ENCODE assay signal across 12 cellular contexts in the genomic region with DNA sequence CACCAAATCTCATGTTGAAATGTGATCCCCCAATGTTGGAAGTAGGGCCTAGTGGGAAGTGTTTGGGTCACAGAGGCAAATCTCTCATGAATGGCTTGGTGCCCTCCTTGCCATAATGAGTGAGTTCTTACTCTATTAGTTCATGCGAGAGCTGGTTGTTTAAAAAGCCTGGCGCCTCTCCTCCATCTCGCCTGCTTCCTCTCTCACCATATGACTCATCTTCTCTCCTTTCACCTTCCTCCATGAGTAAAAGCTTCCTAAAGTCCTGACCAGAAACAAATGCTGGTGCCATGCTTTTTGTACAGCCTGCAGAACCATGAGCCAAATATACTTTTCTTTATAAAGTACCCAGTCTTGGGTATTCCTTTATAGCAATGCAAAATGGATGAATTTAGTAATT. TPM values are rescaled to one million over a fixed set of nuclear protein-coding genes. Genes with fewer than 3 reads are reported as not detected.
DNase-seq lines count a peak whose midpoint lies in the region; ATAC-seq, FAIRE-seq and TF ChIP-seq lines count a peak whose summit lies in the region.
"Had no signal": no experiment of that assay in that cellular context is flagged by ENCODE, and none has a peak within 500 bp of the region (broad histone marks: within the 10 kb centered on the region; RNA-seq: fewer than 3 reads in every experiment).

No MANE protein-coding gene starts in this region.

- no peaks in the 10 kb centered on the region for H3K36me3 Mint-ChIP-seq in activated T-helper 17 cell treated with anti-CD3 and anti-CD28 coated beads, Interleukin-2, amount 50 U/mL, for 72 hours (ENCODE audit: low read depth)
- H3K36me3 Mint-ChIP-seq: activated naive CD4-positive, alpha-beta T cell treated with anti-CD3 and anti-CD28 coated beads, Interleukin-2, amount 10 ng/mL, durations not matched to agents 7 days and 5 days had no signal

- H3K9me3 ChIP-seq in keratinocyte (ENCODE audit: control insufficient read depth, low read depth, low read length) (no peaks in the 10 kb centered on the region), MM.1S (replicated peaks; ENCODE audit: insufficient read depth, low read length) (no peaks in the 10 kb centered on the region)

- H3K27ac ChIP-seq in keratinocyte (ENCODE audit: control insufficient read depth, insufficient read depth, low read length) (peak overlapping the region; percentile 41), MM.1S (ENCODE audit: low read length) (no peak overlapping the region)
- H3K27ac ChIP-seq: parathyroid adenoma had no signal

- H3K9me2 ChIP-seq in MM.1S (replicated peaks; ENCODE audit: insufficient read depth, low read length): no peaks in the 10 kb centered on the region

- no peak overlapping the region for H3K27ac Mint-ChIP-seq in activated T-helper 17 cell treated with anti-CD3 and anti-CD28 coated beads, Interleukin-2, amount 50 U/mL, for 72 hours
- H3K27ac Mint-ChIP-seq: activated naive CD4-positive, alpha-beta T cell treated with anti-CD3 and anti-CD28 coated beads, Interleukin-2, amount 10 ng/mL, durations not matched to agents 7 days and 5 days had no signal

- peak; percentile 83 for ATAC-seq in activated T-helper 17 cell treated with anti-CD3 and anti-CD28 coated beads, Interleukin-2, amount 50 U/mL, for 72 hours (replicated peaks)
- ATAC-seq in GM21576 (IDR thresholded peaks at IDR 0.05; ENCODE audit: unreplicated experiment): no peak

- H3K4me1 Mint-ChIP-seq in activated T-helper 17 cell treated with anti-CD3 and anti-CD28 coated beads, Interleukin-2, amount 50 U/mL, for 72 hours: peaks cover 10% of the 10 kb centered on the region

- no peaks in the 10 kb centered on the region for H3K79me2 ChIP-seq in keratinocyte (ENCODE audit: control insufficient read depth, insufficient read depth, low read length)
- H3K79me2 ChIP-seq in MM.1S (ENCODE audit: low read length): no peaks in the 10 kb centered on the region
- H3K79me2 ChIP-seq: parathyroid adenoma had no signal

- H2AFZ ChIP-seq in keratinocyte (ENCODE audit: control insufficient read depth, low read length) (no peak overlapping the region), MM.1S (ENCODE audit: low read length) (no peak overlapping the region)
- H2AFZ ChIP-seq: parathyroid adenoma had no signal

- H3K9me1 ChIP-seq in keratinocyte (ENCODE audit: control insufficient read depth, extremely low read depth, insufficient read depth, low read length): no peaks in the 10 kb centered on the region

- H3K36me3 ChIP-seq in keratinocyte (ENCODE audit: control insufficient read depth in 2 of 2, extremely low read depth in 1 of 2, insufficient read depth in 2 of 2, low read length in 2 of 2) (no peaks in the 10 kb centered on the region), MM.1S (replicated peaks; ENCODE audit: insufficient read depth, low read length) (no peaks in the 10 kb centered on the region)

- DNase-seq in DMS53 (lab: John Stamatoyannopoulos, UW) (peak; percentile 72), KBM-7 (peak; percentile 31), keratinocyte (ENCODE audit: low read depth, low spot score) (no peak), iPS-NIHi11 (ENCODE audit: low spot score) (no peak), MM.1S (no peak), NCI-H345 (lab: John Stamatoyannopoulos, UW) (no peak)
- DNase-seq: DMS153, left cardiac atrium had no signal

- TF ChIP-seq CTCF in keratinocyte (optimal IDR thresholded peaks at IDR 0.05 in 1 of 3, IDR thresholded peaks at IDR 0.05 in 1 of 3, conservative IDR thresholded peaks at IDR 0.05 in 1 of 3; ENCODE audit: extremely low read depth in 1 of 3, insufficient read depth in 2 of 3, low read length in 3 of 3) (no peak), MM.1S (IDR thresholded peaks at IDR 0.05; ENCODE audit: low read length) (no peak)

- in situ Hi-C loops in KBM-7 (cut with MboI; ENCODE audit: low pct_unique_long_range_greater_than_20kb, low sequenced_read_pairs): no loop called here

- no peak overlapping the region for H3K4me2 ChIP-seq in keratinocyte (ENCODE audit: control insufficient read depth, extremely low read depth, insufficient read depth, low read depth, low read length)
- no peak overlapping the region for H3K4me2 ChIP-seq in MM.1S (ENCODE audit: low read depth, low read length)

- H3K27me3 ChIP-seq in keratinocyte (ENCODE audit: control insufficient read depth, extremely low read depth, insufficient read depth, low read length) (no peaks in the 10 kb centered on the region), MM.1S (replicated peaks; ENCODE audit: insufficient read depth, low read length) (no peaks in the 10 kb centered on the region)

- H3K4me1 ChIP-seq in keratinocyte (ENCODE audit: control insufficient read depth, extremely low read depth, insufficient read depth, low read length): peaks cover 19% of the 10 kb centered on the region
- no peaks in the 10 kb centered on the region for H3K4me1 ChIP-seq in MM.1S (ENCODE audit: low read length)
- H3K4me1 ChIP-seq: parathyroid adenoma had no signal

- peak; percentile 66 for FAIRE-seq in keratinocyte (lab: Jason Lieb, UNC)

- no peaks in the 10 kb centered on the region for H4K20me1 ChIP-seq in keratinocyte (ENCODE audit: control insufficient read depth, extremely low read depth, insufficient read depth, low read length)
- H4K20me1 ChIP-seq in MM.1S (ENCODE audit: insufficient read depth, low read length): no peaks in the 10 kb centered on the region

- dilution Hi-C loops in keratinocyte (cut with MboI; ENCODE audit: extremely low pct_ligation_motif_present, low sequenced_read_pairs): no loop called here

- H3K4me3 Mint-ChIP-seq in activated T-helper 17 cell treated with anti-CD3 and anti-CD28 coated beads, Interleukin-2, amount 50 U/mL, for 72 hours: no peak overlapping the region
- H3K4me3 Mint-ChIP-seq: activated naive CD4-positive, alpha-beta T cell treated with anti-CD3 and anti-CD28 coated beads, Interleukin-2, amount 10 ng/mL, durations not matched to agents 7 days and 5 days had no signal

- no peaks in the 10 kb centered on the region for H3K9me3 Mint-ChIP-seq in activated T-helper 17 cell treated with anti-CD3 and anti-CD28 coated beads, Interleukin-2, amount 50 U/mL, for 72 hours
- H3K9me3 Mint-ChIP-seq: activated naive CD4-positive, alpha-beta T cell treated with anti-CD3 and anti-CD28 coated beads, Interleukin-2, amount 10 ng/mL, durations not matched to agents 7 days and 5 days had no signal

- no peak overlapping the region for H3K4me3 ChIP-seq in keratinocyte (ENCODE audit: control insufficient read depth in 2 of 3, extremely low read depth in 1 of 3, insufficient read depth in 2 of 3, low read depth in 1 of 3, low read length in 3 of 3)
- H3K4me3 ChIP-seq in MM.1S (ENCODE audit: low read length): no peak overlapping the region

- H3K27me3 Mint-ChIP-seq in activated T-helper 17 cell treated with anti-CD3 and anti-CD28 coated beads, Interleukin-2, amount 50 U/mL, for 72 hours: no peaks in the 10 kb centered on the region

- H3K9ac ChIP-seq in keratinocyte (ENCODE audit: control insufficient read depth, extremely low read depth, insufficient read depth, low read length): no peak overlapping the region
- H3K9ac ChIP-seq in MM.1S (ENCODE audit: low read length): no peak overlapping the region
- H3K9ac ChIP-seq: parathyroid adenoma had no signal

- no peaks in the 10 kb centered on the region for H3F3A ChIP-seq in MM.1S (ENCODE audit: insufficient read depth, low read length)

RNA-seq across cellular contexts. Expression of gene ARHGAP26, which starts 20.9 kb away (rescaled TPM):
- total RNA-seq in activated T-helper 17 cell treated with anti-CD3 and anti-CD28 coated beads, Interleukin-2, amount 50 U/mL, for 72 hours: 10 to 100 TPM in 1 of 2 donors, 1 to 10 TPM in 1; 7.8 to 12.0 TPM
- 3.4 to 4.4 TPM (median 3.9 TPM) in 3 replicates for polyA plus RNA-seq in keratinocyte
- polyA plus RNA-seq in keratinocyte (2011; ENCODE audit: low read depth): 12.7 TPM
- 3.0 and 3.8 TPM in 2 replicates for polyA plus RNA-seq in keratinocyte (2011; cell fraction: cytosol; rRNA removed)
- 8.0 and 15.2 TPM in 2 replicates for polyA plus RNA-seq in keratinocyte (2011; cell fraction: nucleus; rRNA removed)
- polyA plus RNA-seq in keratinocyte (2012; ENCODE audit: low replicate concordance): 6.1 and 7.0 TPM in 2 replicates
- polyA minus RNA-seq in keratinocyte: 7.3 to 17.9 TPM (median 14.5 TPM) in 3 replicates
- 2.1 TPM for polyA minus RNA-seq in keratinocyte (2011; cell fraction: cytosol; rRNA and poly(A)+ RNA removed)
- 14.1 and 35.8 TPM in 2 replicates for polyA minus RNA-seq in keratinocyte (2011; cell fraction: nucleus; rRNA and poly(A)+ RNA removed)

Comparison
In these comparisons a context has a peak if more than half of its experiments do, and no peak if none do; other contexts are left out.
1. DNase-seq: peak in DMS53 (single experiment) and KBM-7 (single experiment); none in keratinocyte (single experiment), iPS-NIHi11 (single experiment), MM.1S (single experiment) and NCI-H345 (single experiment).